16 cellular contexts compared by ENCODE assay signal in genomic region chr2:239721531-239721930, GRCh38.
"Had no signal": no experiment of that assay in that cellular context is flagged by ENCODE, and none has a peak within 500 bp of the region (broad histone marks: within the 10 kb centered on the region; RNA-seq: fewer than 3 reads in every experiment).

No MANE protein-coding gene starts in this region.

- DNase-seq: activated CD4-positive, alpha-beta T cell treated with anti-CD3 and anti-CD28 coated beads, Interleukin-2, amount 10 ng/mL, durations not matched to agents 24 days and 14 days; activated CD4-positive, CD25-positive, alpha-beta regulatory T cell; activated naive CD4-positive, alpha-beta T cell treated with anti-CD3 and anti-CD28 coated beads for 36 hours; activated naive CD8-positive, alpha-beta T cell treated with anti-CD3 and anti-CD28 coated beads, Interleukin-2, amount 50 U/mL, for 24 hours; activated T-cell treated with anti-CD3 and anti-CD28 coated beads, Interleukin-2, amount 50 U/mL, for 72 hours; left lung; mesenchymal stem cell; occipital lobe; SJCRH30; SW 1271 had no signal

- H3K9me3 Mint-ChIP-seq: activated naive CD4-positive, alpha-beta T cell treated with anti-CD3 and anti-CD28 coated beads for 36 hours; activated naive CD8-positive, alpha-beta T cell treated with anti-CD3 and anti-CD28 coated beads, Interleukin-2, amount 50 U/mL, for 24 hours; activated T-cell treated with anti-CD3 and anti-CD28 coated beads, Interleukin-2, amount 50 U/mL, for 72 hours; nephron had no signal

- H3K27me3 ChIP-seq: esophagus muscularis mucosa, left lung, stomach had no signal

- ATAC-seq: activated naive CD8-positive, alpha-beta T cell treated with anti-CD3 and anti-CD28 coated beads, Interleukin-2, amount 50 U/mL, for 24 hours; activated T-cell treated with anti-CD3 and anti-CD28 coated beads, Interleukin-2, amount 50 U/mL, for 72 hours; left lung; right cardiac atrium had no signal

- H3K36me3 ChIP-seq: esophagus muscularis mucosa, left lung, prostate gland, SJCRH30, stomach, thoracic aorta had no signal

- H3K27ac Mint-ChIP-seq: activated CD4-positive, alpha-beta T cell treated with anti-CD3 and anti-CD28 coated beads, Interleukin-2, amount 10 ng/mL, durations not matched to agents 24 days and 14 days; activated naive CD4-positive, alpha-beta T cell treated with anti-CD3 and anti-CD28 coated beads for 36 hours; activated naive CD8-positive, alpha-beta T cell treated with anti-CD3 and anti-CD28 coated beads, Interleukin-2, amount 50 U/mL, for 24 hours; activated T-cell treated with anti-CD3 and anti-CD28 coated beads, Interleukin-2, amount 50 U/mL, for 72 hours; nephron had no signal

- H3K4me1 ChIP-seq: left lung, prostate gland, SJCRH30 had no signal

- H3K27ac ChIP-seq: esophagus muscularis mucosa, left lung, prostate gland, SJCRH30, stomach, thoracic aorta had no signal

- H3K4me3 Mint-ChIP-seq: activated CD4-positive, alpha-beta T cell treated with anti-CD3 and anti-CD28 coated beads, Interleukin-2, amount 10 ng/mL, durations not matched to agents 24 days and 14 days; activated naive CD4-positive, alpha-beta T cell treated with anti-CD3 and anti-CD28 coated beads for 36 hours; activated naive CD8-positive, alpha-beta T cell treated with anti-CD3 and anti-CD28 coated beads, Interleukin-2, amount 50 U/mL, for 24 hours; activated T-cell treated with anti-CD3 and anti-CD28 coated beads, Interleukin-2, amount 50 U/mL, for 72 hours; nephron had no signal

- H3K27me3 Mint-ChIP-seq: activated CD4-positive, alpha-beta T cell treated with anti-CD3 and anti-CD28 coated beads, Interleukin-2, amount 10 ng/mL, durations not matched to agents 24 days and 14 days; activated naive CD8-positive, alpha-beta T cell treated with anti-CD3 and anti-CD28 coated beads, Interleukin-2, amount 50 U/mL, for 24 hours had no signal

- H3K4me1 Mint-ChIP-seq: activated CD4-positive, alpha-beta T cell treated with anti-CD3 and anti-CD28 coated beads, Interleukin-2, amount 10 ng/mL, durations not matched to agents 24 days and 14 days; activated naive CD8-positive, alpha-beta T cell treated with anti-CD3 and anti-CD28 coated beads, Interleukin-2, amount 50 U/mL, for 24 hours had no signal

- H3K9me3 ChIP-seq: esophagus muscularis mucosa, left lung, prostate gland, SJCRH30, stomach, thoracic aorta had no signal

- H3K4me3 ChIP-seq: esophagus muscularis mucosa, left lung, prostate gland, SJCRH30, stomach, thoracic aorta had no signal
